8 cellular contexts compared by ENCODE assay signal in the genomic region with DNA sequence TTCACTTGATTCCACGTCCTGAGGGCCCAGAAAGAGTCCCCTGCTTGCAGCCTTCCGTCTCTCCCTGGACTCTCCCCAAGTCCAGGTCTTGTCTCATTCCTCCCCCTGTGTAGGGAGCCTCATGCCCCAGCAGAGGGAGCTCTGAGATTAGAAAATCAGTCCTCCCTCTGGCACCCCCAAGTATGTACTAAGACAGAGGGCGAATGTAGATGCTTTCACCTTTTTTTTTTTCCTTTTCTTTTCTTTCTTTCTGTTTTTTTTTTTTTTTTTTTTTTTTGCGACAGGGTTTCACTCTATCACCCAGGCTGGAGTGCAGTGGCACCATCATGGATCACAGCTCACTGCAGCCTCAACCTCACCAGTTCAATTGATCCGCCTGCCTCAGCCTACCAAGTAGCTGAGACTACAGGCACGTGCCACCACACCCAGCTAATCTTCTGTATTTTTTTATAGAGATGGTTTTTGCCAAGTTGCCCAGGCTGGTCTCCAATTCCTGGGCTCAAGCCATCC.
DNase-seq lines count a peak whose midpoint lies in the region; ATAC-seq and TF ChIP-seq lines count a peak whose summit lies in the region.

No MANE protein-coding gene starts in this region.

- ATAC-seq in GM18511 (IDR thresholded peaks at IDR 0.05; ENCODE audit: unreplicated experiment) (peak; percentile 71), HG03432 (IDR thresholded peaks at IDR 0.05; ENCODE audit: unreplicated experiment) (peak; percentile 52)
- peak; percentile 88 for ATAC-seq in effector memory CD8-positive, alpha-beta T cell (replicated peaks)

- peak; percentile 89 for DNase-seq in AG10803 (ENCODE audit: low read depth)
- peak; percentile 85 for DNase-seq in NCI-H82 (lab: John Stamatoyannopoulos, UW)
- DNase-seq in activated CD4-positive, alpha-beta T cell treated with anti-CD3 and anti-CD28 coated beads, Interleukin-2, amount 50 U/mL, for 24 hours (ENCODE audit: low read depth in 1 of 2, low spot score in 1 of 2), result peak; percentile 32 to 66
- peak; percentile 71 to 78 (median 77) for DNase-seq in effector memory CD8-positive, alpha-beta T cell
- DNase-seq in middle frontal gyrus (ENCODE audit: extremely low spot score, low spot score), result peak; percentile 71
- peak; percentile 62 for DNase-seq in stimulated activated naive CD4-positive, alpha-beta T cell treated with Interleukin-2 at 50 U/mL for 16 hours (lab: John Stamatoyannopoulos, UW)

- TF ChIP-seq CTCF in AG10803 (conservative IDR thresholded peaks at IDR 0.05; ENCODE audit: low read length), result peak; percentile 88

- peaks cover 23% of the 10 kb centered on the region in 2 donors for H3K4me1 Mint-ChIP-seq in effector memory CD8-positive, alpha-beta T cell (ENCODE audit: low read depth in 2 of 2)

- H3K27me3 Mint-ChIP-seq in effector memory CD8-positive, alpha-beta T cell, result peaks cover 0 to 2% of the 10 kb centered on the region in 2 donors

- no peak overlapping the region for H3K4me3 Mint-ChIP-seq in effector memory CD8-positive, alpha-beta T cell

- H3K27ac Mint-ChIP-seq in effector memory CD8-positive, alpha-beta T cell, result no peak overlapping the region

- no peaks in the 10 kb centered on the region for H3K9me3 Mint-ChIP-seq in effector memory CD8-positive, alpha-beta T cell

- no peak overlapping the region for H3K4me3 ChIP-seq in AG10803 (ENCODE audit: low read length)

- H3K36me3 Mint-ChIP-seq in effector memory CD8-positive, alpha-beta T cell (ENCODE audit: insufficient read depth), result peaks cover 29% of the 10 kb centered on the region
